ENCODE assay signal across 19 cellular contexts in the genomic region with DNA sequence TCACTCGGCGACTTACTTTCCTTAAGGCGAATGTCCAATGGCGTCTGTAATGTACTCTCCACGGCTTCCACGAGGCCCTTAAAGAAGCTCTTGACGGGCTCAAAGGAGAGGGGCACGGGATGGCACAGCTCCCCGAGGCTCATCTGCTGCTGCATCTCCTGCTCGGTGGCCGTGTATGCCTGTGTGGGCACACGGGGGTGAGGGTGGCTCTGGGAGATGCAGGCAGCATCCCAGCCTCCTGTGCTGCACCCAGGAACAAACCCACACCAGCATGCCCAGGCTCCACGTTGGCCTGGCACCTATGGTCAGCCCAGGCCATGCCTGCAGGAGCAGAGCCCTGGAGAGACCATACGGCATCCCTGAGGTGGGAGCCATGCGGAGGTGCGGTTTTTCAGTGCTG. TPM values are rescaled to one million over a fixed set of nuclear protein-coding genes. Genes with fewer than 3 reads are reported as not detected.
A peak's percentile ranks its signal among the peaks of the same experiment; 100 is the strongest.
DNase-seq lines count a peak whose midpoint lies in the region; ATAC-seq and TF ChIP-seq lines count a peak whose summit lies in the region.
"Had no signal": no experiment of that assay in that cellular context is flagged by ENCODE, and none has a peak within 500 bp of the region (broad histone marks: within the 10 kb centered on the region; RNA-seq: fewer than 3 reads in every experiment).

No MANE protein-coding gene starts in this region.

- in situ Hi-C loops in Panc1 (cut with HindIII; ENCODE audit: low pct_unique_long_range_greater_than_20kb, low sequenced_read_pairs) = no loop called here

- H3K4me1 ChIP-seq in Panc1 (ENCODE audit: control insufficient read depth, insufficient read depth, low read length) = no peaks in the 10 kb centered on the region
- H3K4me1 ChIP-seq in thymus (ENCODE audit: control insufficient read depth, insufficient read depth, low read length) = peaks cover 30% of the 10 kb centered on the region
- H3K4me1 ChIP-seq: A549 had no signal

- 99% methylated on average over 16 of the region's 16 CpGs for WGBS in thymus

- H3K27ac ChIP-seq in Panc1 (ENCODE audit: low read length) (no peak overlapping the region), thymus (ENCODE audit: low read depth) (peak overlapping the region; percentile 3)
- H3K27ac ChIP-seq: A549 had no signal

- intact Hi-C loops in Panc1 (cut with micrococcal nuclease; ENCODE audit: unreplicated experiment) = no loop called here

- H3K36me3 Mint-ChIP-seq in activated CD8-positive, alpha-beta memory T cell treated with anti-CD3 and anti-CD28 coated beads, Interleukin-2, amount 10 ng/mL, durations not matched to agents 7 days and 5 days = peaks cover 69% of the 10 kb centered on the region
- peaks cover 37% of the 10 kb centered on the region for H3K36me3 Mint-ChIP-seq in central memory CD8-positive, alpha-beta T cell (ENCODE audit: insufficient read depth)

- POLR2A ChIA-PET in Panc1 (lab: Charles Lee) = no interaction called here

- no peak for ATAC-seq in activated CD8-positive, alpha-beta memory T cell treated with anti-CD3 and anti-CD28 coated beads, Interleukin-2, amount 10 ng/mL, durations not matched to agents 7 days and 5 days
- 0 out of 2 replicates have a peak, but pooled peaks have one; percentile 17 for ATAC-seq in Panc1
- no peak for ATAC-seq in central memory CD8-positive, alpha-beta T cell (replicated peaks; ENCODE audit: extremely low read depth, poor library complexity, severe bottlenecking)
- ATAC-seq: A549, GM23338, HCT116 had no signal

- no peaks in the 10 kb centered on the region for H3K9me3 Mint-ChIP-seq in activated CD8-positive, alpha-beta memory T cell treated with anti-CD3 and anti-CD28 coated beads, Interleukin-2, amount 10 ng/mL, durations not matched to agents 7 days and 5 days (ENCODE audit: low read depth)
- no peaks in the 10 kb centered on the region for H3K9me3 Mint-ChIP-seq in central memory CD8-positive, alpha-beta T cell
- H3K9me3 Mint-ChIP-seq: GM23338 had no signal

- peak; percentile 32 for DNase-seq in activated CD8-positive, alpha-beta memory T cell treated with anti-CD3 and anti-CD28 coated beads, Interleukin-2, amount 50 U/mL, for 48 hours
- no peak for DNase-seq in activated CD8-positive, alpha-beta memory T cell treated with anti-CD3 and anti-CD28 coated beads, Interleukin-2, amount 10 ng/mL, durations not matched to agents 7 days and 5 days
- DNase-seq in Panc1 (ENCODE audit: low read depth, low spot score) (no peak), NCI-H526 (lab: John Stamatoyannopoulos, UW) (no peak), SKM-1 treated with dmso at 0.1 percent for 144 hours (lab: John Stamatoyannopoulos, UW; ENCODE audit: unreplicated experiment) (no peak)
- DNase-seq in central memory CD8-positive, alpha-beta T cell (ENCODE audit: low spot score in 2 of 2) = no peak
- DNase-seq: DMS79, MM.1S, NCI-H1092, NCI-H1436 treated with DMSO at 0.1 percent for 48 hours, NCI-H2081 treated with DMSO at 0.1 percent for 48 hours, NCI-H446 treated with DMSO at 0.1 percent for 48 hours, OCI-M1, SHP77 had no signal

- CTCF ChIA-PET in activated CD8-positive, alpha-beta memory T cell treated with anti-CD3 and anti-CD28 coated beads, Interleukin-2, amount 10 ng/mL, durations not matched to agents 7 days and 5 days (lab: Charles Lee) = no interaction called here
- CTCF ChIA-PET in Panc1 (lab: Charles Lee) = no interaction called here

- H3K4me3 ChIP-seq in Panc1 (ENCODE audit: low read depth in 2 of 2, low read length in 2 of 2) = no peak overlapping the region
- no peak overlapping the region for H3K4me3 ChIP-seq in thymus (ENCODE audit: low read length)
- H3K4me3 ChIP-seq: A549, BLaER1, GM23338 had no signal

- H3K27ac Mint-ChIP-seq in activated CD8-positive, alpha-beta memory T cell treated with anti-CD3 and anti-CD28 coated beads, Interleukin-2, amount 10 ng/mL, durations not matched to agents 7 days and 5 days = no peak overlapping the region
- H3K27ac Mint-ChIP-seq in central memory CD8-positive, alpha-beta T cell (ENCODE audit: low read depth) = peak overlapping the region; percentile 81
- H3K27ac Mint-ChIP-seq: GM23338 had no signal

- H3K36me3 ChIP-seq in Panc1 (ENCODE audit: control insufficient read depth, insufficient read depth, low read length) (no peaks in the 10 kb centered on the region), thymus (ENCODE audit: control insufficient read depth, insufficient read depth) (peaks cover 34% of the 10 kb centered on the region)

- peaks cover 30% of the 10 kb centered on the region for H3K4me1 Mint-ChIP-seq in activated CD8-positive, alpha-beta memory T cell treated with anti-CD3 and anti-CD28 coated beads, Interleukin-2, amount 10 ng/mL, durations not matched to agents 7 days and 5 days
- H3K4me1 Mint-ChIP-seq in central memory CD8-positive, alpha-beta T cell = peaks cover 57% of the 10 kb centered on the region

- BruUV-seq in Panc1 (replicated peaks; lab: Mats Ljungman, UMichigan) = no TSS peak

- no peak for TF ChIP-seq CTCF in Panc1 (IDR thresholded peaks at IDR 0.05)

- H3K27me3 ChIP-seq in Panc1 (ENCODE audit: control insufficient read depth, insufficient read depth, low read length) (no peaks in the 10 kb centered on the region), thymus (ENCODE audit: control insufficient read depth, insufficient read depth) (no peaks in the 10 kb centered on the region)
- H3K27me3 ChIP-seq: BLaER1 had no signal

- H3K4me3 Mint-ChIP-seq in activated CD8-positive, alpha-beta memory T cell treated with anti-CD3 and anti-CD28 coated beads, Interleukin-2, amount 10 ng/mL, durations not matched to agents 7 days and 5 days = no peak overlapping the region
- no peak overlapping the region for H3K4me3 Mint-ChIP-seq in central memory CD8-positive, alpha-beta T cell
- H3K4me3 Mint-ChIP-seq: GM23338 had no signal

- H3K9me3 ChIP-seq in Panc1 (ENCODE audit: control insufficient read depth, insufficient read depth, low read depth, low read length) (no peaks in the 10 kb centered on the region), thymus (ENCODE audit: control insufficient read depth) (no peaks in the 10 kb centered on the region)
- H3K9me3 ChIP-seq: A549, BLaER1 had no signal

- no peaks in the 10 kb centered on the region for H3K27me3 Mint-ChIP-seq in activated CD8-positive, alpha-beta memory T cell treated with anti-CD3 and anti-CD28 coated beads, Interleukin-2, amount 10 ng/mL, durations not matched to agents 7 days and 5 days
- H3K27me3 Mint-ChIP-seq in central memory CD8-positive, alpha-beta T cell = no peaks in the 10 kb centered on the region

RNA-seq across cellular contexts. Expression of a gene that starts 24.2 kb away (rescaled TPM):
- total RNA-seq in activated CD8-positive, alpha-beta memory T cell treated with anti-CD3 and anti-CD28 coated beads, Interleukin-2, amount 10 ng/mL, durations not matched to agents 7 days and 5 days = 100 to 1,000 TPM in 1 of 2 experiments, 10 to 100 TPM in 1; 84.6 to 128 TPM
- 9.7 TPM for total RNA-seq in Panc1 (2021; ENCODE audit: unreplicated experiment)
- 9.1 TPM for polyA plus RNA-seq in Panc1 (2012; ENCODE audit: insufficient read length)
- 16.4 TPM for polyA plus RNA-seq in thymus

RNA-seq across cellular contexts. Expression of a gene that starts 38.3 kb away (rescaled TPM):
- 10 to 100 TPM; 35.5 to 47.8 TPM for total RNA-seq in activated CD8-positive, alpha-beta memory T cell treated with anti-CD3 and anti-CD28 coated beads, Interleukin-2, amount 10 ng/mL, durations not matched to agents 7 days and 5 days
- 41.0 TPM for total RNA-seq in Panc1 (2021; ENCODE audit: unreplicated experiment)
- polyA plus RNA-seq in Panc1 (2012; ENCODE audit: insufficient read length) = 54.7 TPM
- 38.0 TPM for polyA plus RNA-seq in thymus
